ENCODE assay signal across 7 cellular contexts in genomic region chr2:94956797-94957391, GRCh38.
DNase-seq lines count a peak whose midpoint lies in the region; ATAC-seq and TF ChIP-seq lines count a peak whose summit lies in the region.

No MANE protein-coding gene starts in this region.

- H3K4me1 ChIP-seq in Loucy (ENCODE audit: insufficient read depth, low read length, poor library complexity, severe bottlenecking) (no peaks in the 10 kb centered on the region), neural progenitor cell (no peaks in the 10 kb centered on the region)

- CTCF ChIA-PET in activated B cell treated with CpG ODN at 0.5 μM for 24 hours (lab: Charles Lee) = interaction anchor here (0.7 to 1.4 kb wide), 3 partner anchors 9 to 29 kb away, joined by 3 to 5 read pairs (median 4); no protein-coding TSS in a partner anchor

- H4K20me1 ChIP-seq in Loucy (ENCODE audit: insufficient read depth, low read length, poor library complexity, severe bottlenecking) (no peaks in the 10 kb centered on the region), neural progenitor cell (ENCODE audit: low read depth) (no peaks in the 10 kb centered on the region)

- H3K36me3 Mint-ChIP-seq in activated B cell treated with CpG ODN at 0.5 μM for 24 hours (ENCODE audit: low read depth) (no peaks in the 10 kb centered on the region), neural progenitor cell (no peaks in the 10 kb centered on the region)

- H3K9me2 ChIP-seq in Loucy (replicated peaks; ENCODE audit: low read depth, low read length) = no peaks in the 10 kb centered on the region

- H3K79me2 ChIP-seq in Loucy (ENCODE audit: insufficient read depth, low read length) (no peaks in the 10 kb centered on the region), neural progenitor cell (ENCODE audit: low read depth) (no peaks in the 10 kb centered on the region)

- TF ChIP-seq CTCF in Loucy (conservative IDR thresholded peaks at IDR 0.05; ENCODE audit: low read length) (peak; percentile 82), activated B cell treated with CpG ODN at 0.5 μM for 24 hours (IDR thresholded peaks at IDR 0.05) (peak; percentile 57), epithelial cell of esophagus (IDR thresholded peaks at IDR 0.05; ENCODE audit: insufficient read depth, low read depth, low read length, missing control alignments) (peak; percentile 88), neural progenitor cell (IDR thresholded peaks at IDR 0.05) (peak; percentile 52)

- H3K4me2 ChIP-seq in Loucy (ENCODE audit: low read depth, low read length, poor library complexity, severe bottlenecking) (no peak overlapping the region), neural progenitor cell (no peak overlapping the region)

- ATAC-seq in GM21447 (IDR thresholded peaks at IDR 0.05; ENCODE audit: unreplicated experiment) (peak; percentile 81), activated B cell treated with CpG ODN at 0.5 μM for 24 hours (ENCODE audit: low read depth) (no peak)

- H3K36me3 ChIP-seq in Loucy (ENCODE audit: insufficient read depth, low read length) = no peaks in the 10 kb centered on the region
- no peaks in the 10 kb centered on the region for H3K36me3 ChIP-seq in neural progenitor cell

- H3K4me1 Mint-ChIP-seq in activated B cell treated with CpG ODN at 0.5 μM for 24 hours (no peaks in the 10 kb centered on the region), neural progenitor cell (no peaks in the 10 kb centered on the region)

- POLR2A ChIA-PET in activated B cell treated with CpG ODN at 0.5 μM for 24 hours (lab: Charles Lee) = no interaction called here

- H3K9ac ChIP-seq in Loucy (ENCODE audit: low read depth, low read length, poor library complexity, severe bottlenecking) = no peak overlapping the region
- H3K9ac ChIP-seq in neural progenitor cell = no peak overlapping the region

- H3K9me3 ChIP-seq in Loucy (ENCODE audit: insufficient read depth, low read depth, low read length) (no peaks in the 10 kb centered on the region), neural progenitor cell (ENCODE audit: low read depth) (peaks cover 12% of the 10 kb centered on the region)

- H3K9me3 Mint-ChIP-seq in activated B cell treated with CpG ODN at 0.5 μM for 24 hours = no peaks in the 10 kb centered on the region
- no peaks in the 10 kb centered on the region for H3K9me3 Mint-ChIP-seq in neural progenitor cell

- intact Hi-C loops in activated B cell treated with CpG ODN at 0.5 μM for 24 hours (cut with micrococcal nuclease) = loop anchor here (5.0 kb wide), 1 partner anchor 705 kb away; no protein-coding TSS in a partner anchor

- H3F3A ChIP-seq in Loucy (ENCODE audit: low read depth) (no peaks in the 10 kb centered on the region), neural progenitor cell (ENCODE audit: low read depth) (no peaks in the 10 kb centered on the region)

- no peak overlapping the region for H3K4me3 Mint-ChIP-seq in activated B cell treated with CpG ODN at 0.5 μM for 24 hours
- H3K4me3 Mint-ChIP-seq in neural progenitor cell = no peak overlapping the region

- no peak overlapping the region for H3K27ac Mint-ChIP-seq in activated B cell treated with CpG ODN at 0.5 μM for 24 hours
- H3K27ac Mint-ChIP-seq in neural progenitor cell = no peak overlapping the region

- H2AFZ ChIP-seq in Loucy (ENCODE audit: low read length) = no peak overlapping the region
- H2AFZ ChIP-seq in neural progenitor cell (replicated peaks) = no peak overlapping the region

- peak; percentile 41 for DNase-seq in EH (ENCODE audit: low read depth)
- no peak for DNase-seq in activated B cell treated with CpG ODN at 0.5 μM for 24 hours
- DNase-seq in epithelial cell of esophagus (ENCODE audit: low read depth) = peak; percentile 43
- no peak for DNase-seq in neural progenitor cell (ENCODE audit: low spot score)
- DNase-seq in occipital lobe (lab: John Stamatoyannopoulos, UW) = no peak

- no peak overlapping the region for H3K27ac ChIP-seq in neural progenitor cell

- no peak overlapping the region for H3K4me3 ChIP-seq in Loucy (ENCODE audit: low read length, poor library complexity, severe bottlenecking)
- H3K4me3 ChIP-seq in epithelial cell of esophagus (ENCODE audit: low read length) = no peak overlapping the region
- H3K4me3 ChIP-seq in neural progenitor cell = no peak overlapping the region

- H3K27me3 Mint-ChIP-seq in activated B cell treated with CpG ODN at 0.5 μM for 24 hours (peaks cover 5% of the 10 kb centered on the region), neural progenitor cell (ENCODE audit: insufficient read depth, low read depth) (peaks cover 11% of the 10 kb centered on the region)

- H3K27me3 ChIP-seq in Loucy (ENCODE audit: insufficient read depth, low read length, poor library complexity, severe bottlenecking) (no peaks in the 10 kb centered on the region), neural progenitor cell (no peaks in the 10 kb centered on the region)

Comparison
In these comparisons a context has a peak if more than half of its experiments do, and no peak if none do; other contexts are left out.
1. DNase-seq: peak in EH (single experiment) and epithelial cell of esophagus (single experiment); none in activated B cell treated with CpG ODN at 0.5 μM for 24 hours (single experiment), neural progenitor cell (single experiment) and occipital lobe (single experiment).
2. Peak in every context shown above with its lines, with median percentiles within 50 percentile points of each other: CTCF ChIP-seq.